Comparison of ENCODE assay signal across 9 cellular contexts in the genomic region with DNA sequence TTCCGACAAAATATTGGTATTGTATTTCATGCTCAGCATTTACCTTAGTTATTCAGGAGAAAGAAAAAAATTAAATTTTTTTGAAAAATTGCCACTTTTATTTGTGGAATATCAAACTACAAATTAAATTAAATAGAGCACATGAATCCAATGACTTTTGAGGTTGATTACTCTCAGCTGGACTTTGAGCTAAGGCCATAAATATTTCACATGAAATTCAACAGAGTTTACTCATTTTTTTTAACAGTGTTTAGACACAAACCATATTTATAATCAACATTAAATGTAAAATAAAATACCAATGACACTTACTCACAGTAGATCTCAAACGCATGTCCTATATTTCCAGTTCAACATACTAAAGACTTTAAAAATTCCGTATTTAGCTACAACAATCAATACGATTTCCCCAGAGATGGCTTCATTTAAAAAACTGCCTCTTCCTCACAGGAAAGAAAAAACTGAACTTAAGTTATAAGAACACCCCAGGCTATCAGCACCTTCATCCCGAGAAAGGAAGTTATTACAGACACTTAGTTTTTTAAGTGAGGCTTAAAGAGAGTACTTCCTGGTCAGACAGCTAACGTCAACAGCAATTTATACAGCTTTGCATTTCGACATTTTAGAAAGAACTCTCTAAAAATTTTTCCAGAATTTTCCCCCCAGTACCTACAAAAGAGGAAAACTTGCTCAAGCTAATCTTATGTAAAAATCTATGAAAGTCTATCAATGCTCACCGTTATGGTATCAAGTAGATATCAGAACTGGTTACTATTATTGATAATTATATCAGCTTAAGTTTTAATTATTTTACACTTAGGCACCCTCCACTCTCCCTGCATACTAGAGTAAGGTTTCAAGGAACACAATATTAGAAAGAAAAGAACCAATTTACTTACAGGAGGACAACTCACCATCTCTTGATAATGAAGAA. TPM values are rescaled to one million over a fixed set of nuclear protein-coding genes. Genes with fewer than 3 reads are reported as not detected.
DNase-seq lines count a peak whose midpoint lies in the region; ATAC-seq and TF ChIP-seq lines count a peak whose summit lies in the region.
"Had no signal": no experiment of that assay in that cellular context is flagged by ENCODE, and none has a peak within 500 bp of the region (broad histone marks: within the 10 kb centered on the region; RNA-seq: fewer than 3 reads in every experiment).

No MANE protein-coding gene starts in this region.

- H2AFZ ChIP-seq in OCI-LY1 (ENCODE audit: low read length): peak overlapping the region; percentile 75; the same call in 1 of the 2 replicates

- intact Hi-C loops in activated CD4-positive, alpha-beta T cell treated with anti-CD3 and anti-CD28 coated beads, Interleukin-2, amount 10 ng/mL, durations not matched to agents 24 days and 14 days (cut with micrococcal nuclease): loop anchor here (1.0 to 5.0 kb wide), 3 partner anchors 13 to 297 kb away; a partner anchor contains a TSS
- intact Hi-C loops in dorsolateral prefrontal cortex (cut with DNase I): no loop called here

- no peak for DNase-seq in activated CD4-positive, alpha-beta T cell treated with anti-CD3 and anti-CD28 coated beads, Interleukin-2, amount 10 ng/mL, durations not matched to agents 24 days and 14 days
- DNase-seq in activated CD4-positive, alpha-beta T cell treated with anti-CD3 and anti-CD28 coated beads for 4 hours: no peak
- DNase-seq in dorsolateral prefrontal cortex: no peak
- no peak for DNase-seq in stimulated activated naive B cell treated with anti-CD40 and anti-IgM and Interleukin-4, amounts not matched to agents 10 μg/mL and 1 μg/mL and 100 μg/mL, for 72 hours
- DNase-seq in NCI-H526 (lab: John Stamatoyannopoulos, UW): no peak
- DNase-seq in DMS153 treated with DMSO at 0.1 percent for 48 hours (lab: John Stamatoyannopoulos, UW; ENCODE audit: unreplicated experiment): no peak
- DNase-seq: head of caudate nucleus had no signal

- peaks cover 31% of the 10 kb centered on the region for H3K4me1 Mint-ChIP-seq in activated CD4-positive, alpha-beta T cell treated with anti-CD3 and anti-CD28 coated beads, Interleukin-2, amount 10 ng/mL, durations not matched to agents 24 days and 14 days
- peaks cover 22 to 45% of the 10 kb centered on the region in 2 donors for H3K4me1 Mint-ChIP-seq in stimulated activated naive B cell treated with anti-CD40 and anti-IgM and Interleukin-4, amounts not matched to agents 10 μg/mL and 1 μg/mL and 100 μg/mL, for 72 hours

- no peaks in the 10 kb centered on the region for H3K9me3 Mint-ChIP-seq in activated CD4-positive, alpha-beta T cell treated with anti-CD3 and anti-CD28 coated beads, Interleukin-2, amount 10 ng/mL, durations not matched to agents 24 days and 14 days
- peaks cover 6% of the 10 kb centered on the region in 2 donors for H3K9me3 Mint-ChIP-seq in stimulated activated naive B cell treated with anti-CD40 and anti-IgM and Interleukin-4, amounts not matched to agents 10 μg/mL and 1 μg/mL and 100 μg/mL, for 72 hours

- H3K27me3 ChIP-seq in OCI-LY1 (ENCODE audit: insufficient read depth, low read length) (no peaks in the 10 kb centered on the region), dorsolateral prefrontal cortex (no peaks in the 10 kb centered on the region)

- peak in 1 of 2 donors; percentile 33 for ATAC-seq in stimulated activated naive B cell treated with anti-CD40 and anti-IgM and Interleukin-4, amounts not matched to agents 10 μg/mL and 1 μg/mL and 100 μg/mL, for 72 hours (replicated peaks)
- ATAC-seq in activated CD4-positive, CD25-positive, alpha-beta regulatory T cell treated with anti-CD3 and anti-CD28 coated beads, Interleukin-2, amount 50 U/mL, for 24 hours: no peak

- H3K4me3 Mint-ChIP-seq in activated CD4-positive, alpha-beta T cell treated with anti-CD3 and anti-CD28 coated beads, Interleukin-2, amount 10 ng/mL, durations not matched to agents 24 days and 14 days: peak overlapping the region; percentile 95
- H3K4me3 Mint-ChIP-seq in stimulated activated naive B cell treated with anti-CD40 and anti-IgM and Interleukin-4, amounts not matched to agents 10 μg/mL and 1 μg/mL and 100 μg/mL, for 72 hours: peak overlapping the region; percentile 90 to 92

- H3K27me3 Mint-ChIP-seq in activated CD4-positive, alpha-beta T cell treated with anti-CD3 and anti-CD28 coated beads, Interleukin-2, amount 10 ng/mL, durations not matched to agents 24 days and 14 days: no peaks in the 10 kb centered on the region
- no peaks in the 10 kb centered on the region for H3K27me3 Mint-ChIP-seq in stimulated activated naive B cell treated with anti-CD40 and anti-IgM and Interleukin-4, amounts not matched to agents 10 μg/mL and 1 μg/mL and 100 μg/mL, for 72 hours

- H3K27ac Mint-ChIP-seq in activated CD4-positive, alpha-beta T cell treated with anti-CD3 and anti-CD28 coated beads, Interleukin-2, amount 10 ng/mL, durations not matched to agents 24 days and 14 days: peak overlapping the region; percentile 96
- peak overlapping the region; percentile 91 for H3K27ac Mint-ChIP-seq in stimulated activated naive B cell treated with anti-CD40 and anti-IgM and Interleukin-4, amounts not matched to agents 10 μg/mL and 1 μg/mL and 100 μg/mL, for 72 hours

- H3K4me3 ChIP-seq in OCI-LY1 (ENCODE audit: low read depth, low read length, poor library complexity, severe bottlenecking): peak overlapping the region; percentile 70
- peak overlapping the region in 12 of 59 donors; percentile 2 to 41 (median 22) for H3K4me3 ChIP-seq in dorsolateral prefrontal cortex

- no peaks in the 10 kb centered on the region for H4K20me1 ChIP-seq in OCI-LY1 (ENCODE audit: insufficient read depth, low read length)

- H3K9me2 ChIP-seq in OCI-LY1 (ENCODE audit: low read depth, low read length): no peaks in the 10 kb centered on the region

- H3K27ac ChIP-seq in OCI-LY1 (ENCODE audit: low read depth, low read length, poor library complexity, severe bottlenecking): peak overlapping the region; percentile 81
- H3K27ac ChIP-seq in dorsolateral prefrontal cortex: peak overlapping the region in 47 of 59 donors; percentile 4 to 94 (median 71)

- peak overlapping the region; percentile 81 for H3K9ac ChIP-seq in OCI-LY1 (ENCODE audit: low read length)

- H3F3A ChIP-seq in OCI-LY1 (ENCODE audit: insufficient read depth, low read length): no peaks in the 10 kb centered on the region

- peaks cover 43% of the 10 kb centered on the region for H3K4me1 ChIP-seq in OCI-LY1 (ENCODE audit: insufficient read depth, low read length, severe bottlenecking)

- H3K4me2 ChIP-seq in OCI-LY1 (ENCODE audit: low read length): peak overlapping the region; percentile 75

- H3K9me3 ChIP-seq in OCI-LY1 (ENCODE audit: low read length): no peaks in the 10 kb centered on the region

- peaks cover 14% of the 10 kb centered on the region for H3K36me3 Mint-ChIP-seq in activated CD4-positive, alpha-beta T cell treated with anti-CD3 and anti-CD28 coated beads, Interleukin-2, amount 10 ng/mL, durations not matched to agents 24 days and 14 days (ENCODE audit: low read depth)
- peaks cover 7 to 21% of the 10 kb centered on the region in 2 donors for H3K36me3 Mint-ChIP-seq in stimulated activated naive B cell treated with anti-CD40 and anti-IgM and Interleukin-4, amounts not matched to agents 10 μg/mL and 1 μg/mL and 100 μg/mL, for 72 hours

- H3K36me3 ChIP-seq in OCI-LY1 (ENCODE audit: insufficient read depth, low read length): peaks cover 16% of the 10 kb centered on the region

- TF ChIP-seq CTCF in OCI-LY1 (IDR thresholded peaks at IDR 0.05; ENCODE audit: low read length) (no peak), dorsolateral prefrontal cortex (IDR thresholded peaks at IDR 0.05 in 54 of 56, conservative IDR thresholded peaks at IDR 0.05 in 2 of 56; ENCODE audit: low read depth in 1 of 56, partially characterized antibody in 56 of 56) (no peak)

- peaks cover 39% of the 10 kb centered on the region for H3K79me2 ChIP-seq in OCI-LY1 (ENCODE audit: insufficient read depth, low read length)

RNA-seq across cellular contexts. Expression of a gene that starts 13.8 kb away (rescaled TPM):
- 51.8 and 53.4 TPM in 2 replicates for total RNA-seq in activated CD4-positive, alpha-beta T cell treated with anti-CD3 and anti-CD28 coated beads, Interleukin-2, amount 10 ng/mL, durations not matched to agents 24 days and 14 days
- 100 to 1,000 TPM in 1 of 120 experiments, 10 to 100 TPM in 119; 47.3 to 103 (median 73.3) TPM for total RNA-seq in dorsolateral prefrontal cortex

RNA-seq across cellular contexts. Expression of a gene that starts 17.5 kb away (rescaled TPM):
- total RNA-seq in activated CD4-positive, alpha-beta T cell treated with anti-CD3 and anti-CD28 coated beads, Interleukin-2, amount 10 ng/mL, durations not matched to agents 24 days and 14 days: 22.0 and 23.6 TPM in 2 replicates
- 10 to 100 TPM; 27.0 to 62.6 (median 45.6) TPM for total RNA-seq in dorsolateral prefrontal cortex
